Comparison of ENCODE assay signal across 11 cellular contexts in the genomic region with DNA sequence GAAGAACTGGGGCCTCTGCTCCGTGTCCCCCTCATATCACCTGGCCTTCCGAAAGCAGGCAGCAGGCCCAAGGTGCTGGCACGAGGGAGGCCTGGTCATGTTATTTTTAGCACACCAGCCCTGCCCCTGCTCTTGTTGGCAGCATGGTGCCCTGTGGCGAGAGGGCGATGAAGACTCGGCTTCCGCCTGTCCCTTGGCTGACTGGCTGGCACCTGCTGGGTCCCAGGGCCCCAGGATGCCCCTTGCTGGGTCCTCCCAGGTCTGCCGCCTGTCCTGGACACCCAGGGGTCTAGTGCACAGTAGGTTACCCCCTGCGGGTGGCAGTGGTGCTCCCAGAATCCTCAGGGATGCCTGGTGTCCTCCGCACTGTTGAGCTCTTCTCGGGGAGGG.
DNase-seq lines count a peak whose midpoint lies in the region; ATAC-seq and TF ChIP-seq lines count a peak whose summit lies in the region.
"Had no signal": no experiment of that assay in that cellular context is flagged by ENCODE, and none has a peak within 500 bp of the region (broad histone marks: within the 10 kb centered on the region; RNA-seq: fewer than 3 reads in every experiment).

No MANE protein-coding gene starts in this region.

- peak overlapping the region; percentile 89 for H3K4me2 ChIP-seq in KMS-11
- no peak overlapping the region for H3K4me2 ChIP-seq in mesenchymal stem cell (ENCODE audit: low read length, poor library complexity, severe bottlenecking)

- H3K9ac ChIP-seq in KMS-11 (peak overlapping the region; percentile 56), mesenchymal stem cell (ENCODE audit: low read length) (peak overlapping the region; percentile 63)

- H3K36me3 Mint-ChIP-seq in chondrocyte (ENCODE audit: low read depth): no peaks in the 10 kb centered on the region

- TF ChIP-seq POLR2A in thyroid gland (IDR thresholded peaks at IDR 0.05): no peak

- H3K9me3 ChIP-seq in mesenchymal stem cell (ENCODE audit: control insufficient read depth, low read length): peaks cover 4% of the 10 kb centered on the region
- no peaks in the 10 kb centered on the region for H3K9me3 ChIP-seq in thyroid gland

- no peak for DNase-seq in chondrocyte (ENCODE audit: low spot score)
- no peak for DNase-seq in mesenchymal stem cell
- peak; percentile 75 to 81 for DNase-seq in thyroid gland
- no peak for DNase-seq in germinal center (ENCODE audit: low spot score)
- DNase-seq in stimulated activated CD4-positive, alpha-beta T cell treated with anti-CD3 and anti-CD28 coated beads, Interleukin-15, amount 100 ng/mL, for 24 hours: no peak
- DNase-seq: activated effector memory CD4-positive, alpha-beta T cell treated with Interleukin-2 at 50 U/mL for 16 hours; DMS53; NCI-H1105 had no signal

- H3K4me1 Mint-ChIP-seq in chondrocyte (ENCODE audit: low read depth): peaks cover 52% of the 10 kb centered on the region

- peak overlapping the region; percentile 57 for H3K27ac Mint-ChIP-seq in chondrocyte (ENCODE audit: unreplicated experiment)

- intact Hi-C loops in thyroid gland (cut with DNase I): no loop called here

- H2BK12ac ChIP-seq in mesenchymal stem cell (ENCODE audit: low read length in 2 of 2): no peak overlapping the region

- H2AK5ac ChIP-seq in mesenchymal stem cell (ENCODE audit: low read length, severe bottlenecking): no peak overlapping the region

- H3K4me3 ChIP-seq in KMS-11 (IDR thresholded peaks at IDR 0.05; ENCODE audit: insufficient read depth, low read depth, low read length) (no peak overlapping the region), mesenchymal stem cell (ENCODE audit: insufficient read depth in 1 of 2, low read depth in 1 of 2, low read length in 2 of 2) (peak overlapping the region in 1 of 2 experiments; percentile 14), thyroid gland (replicated peaks in 1 of 3) (no peak overlapping the region)

- WGBS in mesenchymal stem cell: 90% methylated on average over 11 of the region's 11 CpGs
- WGBS in thyroid gland, 2 donors: 43 to 64% methylated on average over 1 to 8 of the region's 11 CpGs

- H3K27ac ChIP-seq in KMS-11 (peak overlapping the region; percentile 87), mesenchymal stem cell (ENCODE audit: low read length, poor library complexity, severe bottlenecking) (no peak overlapping the region), thyroid gland (peak overlapping the region; percentile 73 to 95 (median 76))

- no peaks in the 10 kb centered on the region for H3K27me3 ChIP-seq in KMS-11 (ENCODE audit: insufficient read depth, low read depth)
- H3K27me3 ChIP-seq in mesenchymal stem cell (ENCODE audit: control insufficient read depth in 1 of 2, insufficient read depth in 1 of 2, low read length in 2 of 2): no peaks in the 10 kb centered on the region
- no peaks in the 10 kb centered on the region for H3K27me3 ChIP-seq in thyroid gland

- no peak overlapping the region for H4K8ac ChIP-seq in mesenchymal stem cell (ENCODE audit: low read length)

- H2BK15ac ChIP-seq in mesenchymal stem cell (ENCODE audit: low read depth, poor library complexity, severe bottlenecking): no peak overlapping the region

- peaks cover 78% of the 10 kb centered on the region for H3K79me1 ChIP-seq in mesenchymal stem cell (replicated peaks; ENCODE audit: low read length, poor library complexity, severe bottlenecking)

- no peak overlapping the region for H2BK5ac ChIP-seq in mesenchymal stem cell (ENCODE audit: low read depth, low read length, poor library complexity, severe bottlenecking)

- H3K4ac ChIP-seq in mesenchymal stem cell (ENCODE audit: low read depth in 1 of 2, low read length in 2 of 2): no peak overlapping the region

- H3K4me1 ChIP-seq in KMS-11 (ENCODE audit: low read depth, poor library complexity, severe bottlenecking) (peaks cover 69% of the 10 kb centered on the region), mesenchymal stem cell (ENCODE audit: control insufficient read depth, insufficient read depth, low read depth, low read length) (peaks cover 57% of the 10 kb centered on the region), thyroid gland (peaks cover 60 to 65% of the 10 kb centered on the region in 2 donors)

- ATAC-seq in HG02763 (IDR thresholded peaks at IDR 0.05; ENCODE audit: unreplicated experiment): no peak
- ATAC-seq in activated CD4-positive, CD25-positive, alpha-beta regulatory T cell treated with anti-CD3 and anti-CD28 coated beads, Interleukin-2, amount 50 U/mL, for 24 hours: no peak

- H2AFZ ChIP-seq in KMS-11 (ENCODE audit: low read depth) (0 out of 2 replicates have a peak overlapping the region, but pooled peaks have one; percentile 27), mesenchymal stem cell (ENCODE audit: low read depth, low read length) (no peak overlapping the region)

- H3K4me3 Mint-ChIP-seq in chondrocyte (ENCODE audit: unreplicated experiment): no peak overlapping the region

- H3K79me2 ChIP-seq in KMS-11 (ENCODE audit: insufficient read depth, low read depth): peaks cover 18% of the 10 kb centered on the region

- no peaks in the 10 kb centered on the region for H3K27me3 Mint-ChIP-seq in chondrocyte (ENCODE audit: low read depth)

- no peak overlapping the region for H2BK120ac ChIP-seq in mesenchymal stem cell (ENCODE audit: low read depth, low read length)

- H3K23ac ChIP-seq in mesenchymal stem cell (ENCODE audit: low read length in 2 of 2): no peak overlapping the region

- TF ChIP-seq CTCF in KMS-11 (conservative IDR thresholded peaks at IDR 0.05; ENCODE audit: low read depth, low read length) (no peak), chondrocyte (IDR thresholded peaks at IDR 0.05) (no peak), thyroid gland (IDR thresholded peaks at IDR 0.05) (no peak)

- no peaks in the 10 kb centered on the region for H3K36me3 ChIP-seq in KMS-11 (ENCODE audit: insufficient read depth)
- peaks cover 12 to 73% of the 10 kb centered on the region in 2 experiments for H3K36me3 ChIP-seq in mesenchymal stem cell (ENCODE audit: control insufficient read depth in 1 of 2, insufficient read depth in 2 of 2, low read depth in 1 of 2, low read length in 2 of 2)
- H3K36me3 ChIP-seq in thyroid gland: peaks cover 0 to 8% of the 10 kb centered on the region in 2 donors

- H3K9me3 Mint-ChIP-seq in chondrocyte (ENCODE audit: low read depth): no peaks in the 10 kb centered on the region

- H3K14ac ChIP-seq in mesenchymal stem cell (ENCODE audit: low read length in 2 of 2): no peak overlapping the region

- no peak overlapping the region for H3K18ac ChIP-seq in mesenchymal stem cell (ENCODE audit: low read depth in 1 of 2, low read length in 2 of 2)

- no peaks in the 10 kb centered on the region for H4K20me1 ChIP-seq in KMS-11 (ENCODE audit: insufficient read depth)

- peak overlapping the region; percentile 23 for H4K91ac ChIP-seq in mesenchymal stem cell (ENCODE audit: low read length)

Comparison
In these comparisons a context has a peak if more than half of its experiments do, and no peak if none do; other contexts are left out.
1. DNase-seq: peak in thyroid gland (2 of 2); none in chondrocyte (single experiment), mesenchymal stem cell (single experiment), germinal center (single experiment) and stimulated activated CD4-positive, alpha-beta T cell treated with anti-CD3 and anti-CD28 coated beads, Interleukin-15, amount 100 ng/mL, for 24 hours (single experiment).